ENCODE assay signal across 37 cellular contexts in the genomic region with DNA sequence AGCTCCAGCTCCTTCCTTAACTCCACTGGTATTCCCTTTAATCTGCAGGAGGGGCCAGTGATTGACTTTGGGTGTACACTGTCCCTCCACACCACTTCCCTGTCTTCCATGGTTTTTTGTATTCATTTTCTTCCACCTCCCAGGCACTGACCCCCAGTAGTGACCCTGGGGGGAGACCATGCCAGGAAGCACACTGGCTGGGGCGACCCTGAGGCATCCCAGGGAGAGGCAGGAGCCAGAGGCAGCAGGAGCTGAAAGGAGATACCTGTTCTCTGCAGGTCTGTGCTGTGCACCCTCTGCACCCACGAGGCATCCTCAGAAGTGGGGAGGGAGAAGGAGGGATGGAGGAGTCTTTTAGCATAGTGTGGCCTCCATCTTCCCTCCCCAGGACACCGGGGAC. TPM values are rescaled to one million over a fixed set of nuclear protein-coding genes. Genes with fewer than 3 reads are reported as not detected.
"Had no signal": no experiment of that assay in that cellular context is flagged by ENCODE, and none has a peak within 500 bp of the region (broad histone marks: within the 10 kb centered on the region; RNA-seq: fewer than 3 reads in every experiment).

No MANE protein-coding gene starts in this region.

- ATAC-seq: activated CD4-positive, alpha-beta T cell treated with anti-CD3 and anti-CD28 coated beads for 36 hours; activated CD4-positive, CD25-positive, alpha-beta regulatory T cell treated with anti-CD3 and anti-CD28 coated beads, Interleukin-2, amount 50 U/mL, for 24 hours; activated CD8-positive, alpha-beta memory T cell treated with anti-CD3 and anti-CD28 coated beads, Interleukin-2, amount 10 ng/mL, durations not matched to agents 7 days and 5 days; activated CD8-positive, alpha-beta T cell treated with anti-CD3 and anti-CD28 coated beads, Interleukin-2, amount 10 ng/mL, durations not matched to agents 7 days and 5 days; activated naive CD8-positive, alpha-beta T cell treated with anti-CD3 and anti-CD28 coated beads, Interleukin-2, amount 50 U/mL, for 24 hours; WTC11 had no signal

- H3K4me1 ChIP-seq: ascending aorta, breast epithelium had no signal

- H3K4me3 Mint-ChIP-seq: activated CD4-positive, alpha-beta memory T cell treated with anti-CD3 and anti-CD28 coated beads, Interleukin-2, amount 10 ng/mL, durations not matched to agents 7 days and 5 days; activated CD4-positive, alpha-beta T cell treated with anti-CD3 and anti-CD28 coated beads for 36 hours; activated CD4-positive, alpha-beta T cell treated with anti-CD3 and anti-CD28 coated beads, Interleukin-2, amount 10 ng/mL, durations not matched to agents 7 days and 5 days; activated CD8-positive, alpha-beta memory T cell treated with anti-CD3 and anti-CD28 coated beads, Interleukin-2, amount 10 ng/mL, durations not matched to agents 7 days and 5 days; activated CD8-positive, alpha-beta T cell treated with anti-CD3 and anti-CD28 coated beads, Interleukin-2, amount 10 ng/mL, durations not matched to agents 7 days and 5 days; activated naive CD4-positive, alpha-beta T cell treated with anti-CD3 and anti-CD28 coated beads, Interleukin-2, amount 10 ng/mL, durations not matched to agents 7 days and 5 days; activated naive CD4-positive, alpha-beta T cell treated with anti-CD3 and anti-CD28 coated beads, Interleukin-2, amount 50 U/mL, for 24 hours; activated naive CD8-positive, alpha-beta T cell; activated naive CD8-positive, alpha-beta T cell treated with anti-CD3 and anti-CD28 coated beads, Interleukin-2, amount 50 U/mL, for 24 hours; activated T-cell treated with anti-CD3 and anti-CD28 coated beads, Interleukin-2, amount 50 U/mL, for 24 hours; brain; T-helper 1 cell treated with Interleukin-12 subunit alpha and Interleukin-12 subunit beta and Interleukin-4 antibody, amounts not matched to agents 30 μg/mL and 1 μg/mL, for 36 hours; T-helper 2 cell treated with Interferon-gamma antibody and Interleukin-4, amounts not matched to agents 5 μg/mL and 100 μg/mL, for 36 hours; WTC11 had no signal

- FAIRE-seq: TTC549 had no signal

- H3K4me3 ChIP-seq: ascending aorta, breast epithelium had no signal

- H3K9me3 Mint-ChIP-seq: activated CD4-positive, alpha-beta memory T cell treated with anti-CD3 and anti-CD28 coated beads, Interleukin-2, amount 10 ng/mL, durations not matched to agents 7 days and 5 days; activated CD4-positive, alpha-beta T cell treated with anti-CD3 and anti-CD28 coated beads, Interleukin-2, amount 10 ng/mL, durations not matched to agents 7 days and 5 days; activated naive CD4-positive, alpha-beta T cell treated with anti-CD3 and anti-CD28 coated beads, Interleukin-2, amount 10 ng/mL, durations not matched to agents 7 days and 5 days; activated naive CD4-positive, alpha-beta T cell treated with anti-CD3 and anti-CD28 coated beads, Interleukin-2, amount 50 U/mL, for 24 hours; activated naive CD8-positive, alpha-beta T cell treated with anti-CD3 and anti-CD28 coated beads, Interleukin-2, amount 10 ng/mL, durations not matched to agents 7 days and 5 days; activated naive CD8-positive, alpha-beta T cell treated with anti-CD3 and anti-CD28 coated beads, Interleukin-2, amount 50 U/mL, for 24 hours; activated T-cell treated with anti-CD3 and anti-CD28 coated beads, Interleukin-2, amount 50 U/mL, for 24 hours; activated T-helper 2 cell treated with anti-CD3 and anti-CD28 coated beads, Interferon-gamma antibody, Interleukin-2, Interleukin-4, amounts not matched to agents 10 μg/mL and 5 μg/mL and 100 μg/mL, durations not matched to agents 14 hours and 24 hours and 36 hours; T-helper 1 cell treated with Interleukin-12 subunit alpha and Interleukin-12 subunit beta and Interleukin-4 antibody, amounts not matched to agents 30 μg/mL and 1 μg/mL, for 36 hours; T-helper 2 cell treated with Interferon-gamma antibody and Interleukin-4, amounts not matched to agents 5 μg/mL and 100 μg/mL, for 36 hours; WTC11 had no signal

- H3K9me3 ChIP-seq: ascending aorta, breast epithelium had no signal

- H3K27ac ChIP-seq: ascending aorta, breast epithelium, WERI-Rb-1 had no signal

- H3K27ac Mint-ChIP-seq: activated CD4-positive, alpha-beta memory T cell treated with anti-CD3 and anti-CD28 coated beads, Interleukin-2, amount 10 ng/mL, durations not matched to agents 7 days and 5 days; activated CD4-positive, alpha-beta T cell treated with anti-CD3 and anti-CD28 coated beads for 36 hours; activated CD4-positive, alpha-beta T cell treated with anti-CD3 and anti-CD28 coated beads, Interleukin-2, amount 10 ng/mL, durations not matched to agents 7 days and 5 days; activated CD8-positive, alpha-beta memory T cell treated with anti-CD3 and anti-CD28 coated beads, Interleukin-2, amount 10 ng/mL, durations not matched to agents 7 days and 5 days; activated CD8-positive, alpha-beta T cell treated with anti-CD3 and anti-CD28 coated beads, Interleukin-2, amount 10 ng/mL, durations not matched to agents 7 days and 5 days; activated naive CD4-positive, alpha-beta T cell treated with anti-CD3 and anti-CD28 coated beads, Interleukin-2, amount 10 ng/mL, durations not matched to agents 7 days and 5 days; activated naive CD4-positive, alpha-beta T cell treated with anti-CD3 and anti-CD28 coated beads, Interleukin-2, amount 50 U/mL, for 24 hours; activated naive CD8-positive, alpha-beta T cell; activated naive CD8-positive, alpha-beta T cell treated with anti-CD3 and anti-CD28 coated beads, Interleukin-2, amount 10 ng/mL, durations not matched to agents 7 days and 5 days; activated naive CD8-positive, alpha-beta T cell treated with anti-CD3 and anti-CD28 coated beads, Interleukin-2, amount 50 U/mL, for 24 hours; activated T-cell treated with anti-CD3 and anti-CD28 coated beads, Interleukin-2, amount 50 U/mL, for 24 hours; activated T-helper 2 cell treated with anti-CD3 and anti-CD28 coated beads, Interferon-gamma antibody, Interleukin-2, Interleukin-4, amounts not matched to agents 10 μg/mL and 5 μg/mL and 100 μg/mL, durations not matched to agents 14 hours and 24 hours and 36 hours; brain; T-helper 1 cell treated with Interleukin-12 subunit alpha and Interleukin-12 subunit beta and Interleukin-4 antibody, amounts not matched to agents 30 μg/mL and 1 μg/mL, for 36 hours; T-helper 2 cell treated with Interferon-gamma antibody and Interleukin-4, amounts not matched to agents 5 μg/mL and 100 μg/mL, for 36 hours; WTC11 had no signal

- DNase-seq: activated CD4-positive, alpha-beta memory T cell treated with anti-CD3 and anti-CD28 coated beads, Interleukin-2, amount 10 ng/mL, durations not matched to agents 7 days and 5 days; activated CD4-positive, alpha-beta T cell treated with anti-CD3 and anti-CD28 coated beads for 1 hour; activated CD4-positive, alpha-beta T cell treated with anti-CD3 and anti-CD28 coated beads for 36 hours; activated CD4-positive, alpha-beta T cell treated with anti-CD3 and anti-CD28 coated beads for 48 hours; activated CD4-positive, alpha-beta T cell treated with anti-CD3 and anti-CD28 coated beads, Interleukin-2, amount 10 ng/mL, durations not matched to agents 7 days and 5 days; activated CD4-positive, alpha-beta T cell treated with anti-CD3 and anti-CD28 coated beads, Interleukin-2, amount 50 U/mL, for 48 hours; activated CD4-positive, CD25-positive, alpha-beta regulatory T cell; activated CD8-positive, alpha-beta memory T cell treated with anti-CD3 and anti-CD28 coated beads for 24 hours; activated CD8-positive, alpha-beta memory T cell treated with anti-CD3 and anti-CD28 coated beads, Interleukin-2, amount 10 ng/mL, durations not matched to agents 7 days and 5 days; activated CD8-positive, alpha-beta memory T cell treated with anti-CD3 and anti-CD28 coated beads, Interleukin-2, amount 50 U/mL, for 48 hours; activated CD8-positive, alpha-beta T cell treated with anti-CD3 and anti-CD28 coated beads, Interleukin-2, amount 10 ng/mL, durations not matched to agents 7 days and 5 days; activated effector memory CD4-positive, alpha-beta T cell treated with Interleukin-2 at 50 U/mL for 16 hours; activated gamma-delta T cell; activated naive CD4-positive, alpha-beta T cell treated with anti-CD3 and anti-CD28 coated beads, Interleukin-2, amount 10 ng/mL, durations not matched to agents 7 days and 5 days; activated naive CD4-positive, alpha-beta T cell treated with Interleukin-2 at 50 U/mL for 16 hours; activated naive CD8-positive, alpha-beta T cell treated with anti-CD3 and anti-CD28 coated beads, Interleukin-2, amount 10 ng/mL, durations not matched to agents 7 days and 5 days; activated naive CD8-positive, alpha-beta T cell treated with anti-CD3 and anti-CD28 coated beads, Interleukin-2, amount 50 U/mL, for 24 hours; activated T-cell treated with anti-CD3 and anti-CD28 coated beads, Interleukin-2, amount 50 U/mL, for 24 hours; activated T-cell treated with anti-CD3 and anti-CD28 coated beads, Interleukin-2, amount 50 U/mL, for 48 hours; amygdala; anterior cingulate cortex; central memory CD4-positive, alpha-beta T cell; T-helper 1 cell; T-helper 2 cell; T-helper 9 cell; WERI-Rb-1 had no signal

- H3K36me3 ChIP-seq: ascending aorta, breast epithelium, WERI-Rb-1 had no signal

- H3K36me3 Mint-ChIP-seq: activated CD8-positive, alpha-beta memory T cell treated with anti-CD3 and anti-CD28 coated beads, Interleukin-2, amount 10 ng/mL, durations not matched to agents 7 days and 5 days; activated naive CD4-positive, alpha-beta T cell treated with anti-CD3 and anti-CD28 coated beads, Interleukin-2, amount 10 ng/mL, durations not matched to agents 7 days and 5 days; activated naive CD4-positive, alpha-beta T cell treated with anti-CD3 and anti-CD28 coated beads, Interleukin-2, amount 50 U/mL, for 24 hours; activated naive CD8-positive, alpha-beta T cell; activated naive CD8-positive, alpha-beta T cell treated with anti-CD3 and anti-CD28 coated beads, Interleukin-2, amount 10 ng/mL, durations not matched to agents 7 days and 5 days; brain; WTC11 had no signal

- H3K4me1 Mint-ChIP-seq: activated CD4-positive, alpha-beta memory T cell treated with anti-CD3 and anti-CD28 coated beads, Interleukin-2, amount 10 ng/mL, durations not matched to agents 7 days and 5 days; activated CD4-positive, alpha-beta T cell treated with anti-CD3 and anti-CD28 coated beads for 36 hours; activated CD4-positive, alpha-beta T cell treated with anti-CD3 and anti-CD28 coated beads, Interleukin-2, amount 10 ng/mL, durations not matched to agents 7 days and 5 days; activated CD8-positive, alpha-beta memory T cell treated with anti-CD3 and anti-CD28 coated beads, Interleukin-2, amount 10 ng/mL, durations not matched to agents 7 days and 5 days; activated naive CD4-positive, alpha-beta T cell treated with anti-CD3 and anti-CD28 coated beads, Interleukin-2, amount 10 ng/mL, durations not matched to agents 7 days and 5 days; activated naive CD4-positive, alpha-beta T cell treated with anti-CD3 and anti-CD28 coated beads, Interleukin-2, amount 50 U/mL, for 24 hours; activated naive CD8-positive, alpha-beta T cell treated with anti-CD3 and anti-CD28 coated beads, Interleukin-2, amount 50 U/mL, for 24 hours had no signal

RNA-seq across cellular contexts. Expression of a gene that starts 27.6 kb away (rescaled TPM):
- total RNA-seq: activated CD4-positive, alpha-beta memory T cell treated with anti-CD3 and anti-CD28 coated beads, Interleukin-2, amount 10 ng/mL, durations not matched to agents 7 days and 5 days; activated CD4-positive, alpha-beta T cell treated with anti-CD3 and anti-CD28 coated beads for 36 hours; activated CD4-positive, alpha-beta T cell treated with anti-CD3 and anti-CD28 coated beads, Interleukin-2, amount 10 ng/mL, durations not matched to agents 7 days and 5 days; activated CD8-positive, alpha-beta memory T cell treated with anti-CD3 and anti-CD28 coated beads, Interleukin-2, amount 10 ng/mL, durations not matched to agents 7 days and 5 days; activated CD8-positive, alpha-beta T cell treated with anti-CD3 and anti-CD28 coated beads, Interleukin-2, amount 10 ng/mL, durations not matched to agents 7 days and 5 days; activated naive CD8-positive, alpha-beta T cell treated with anti-CD3 and anti-CD28 coated beads, Interleukin-2, amount 10 ng/mL, durations not matched to agents 7 days and 5 days; activated T-helper 2 cell treated with anti-CD3 and anti-CD28 coated beads, Interferon-gamma antibody, Interleukin-2, Interleukin-4, amounts not matched to agents 10 μg/mL and 5 μg/mL and 100 μg/mL, durations not matched to agents 14 hours and 24 hours and 36 hours; ascending aorta had no signal
